8 cellular contexts compared by ENCODE assay signal in the genomic region with DNA sequence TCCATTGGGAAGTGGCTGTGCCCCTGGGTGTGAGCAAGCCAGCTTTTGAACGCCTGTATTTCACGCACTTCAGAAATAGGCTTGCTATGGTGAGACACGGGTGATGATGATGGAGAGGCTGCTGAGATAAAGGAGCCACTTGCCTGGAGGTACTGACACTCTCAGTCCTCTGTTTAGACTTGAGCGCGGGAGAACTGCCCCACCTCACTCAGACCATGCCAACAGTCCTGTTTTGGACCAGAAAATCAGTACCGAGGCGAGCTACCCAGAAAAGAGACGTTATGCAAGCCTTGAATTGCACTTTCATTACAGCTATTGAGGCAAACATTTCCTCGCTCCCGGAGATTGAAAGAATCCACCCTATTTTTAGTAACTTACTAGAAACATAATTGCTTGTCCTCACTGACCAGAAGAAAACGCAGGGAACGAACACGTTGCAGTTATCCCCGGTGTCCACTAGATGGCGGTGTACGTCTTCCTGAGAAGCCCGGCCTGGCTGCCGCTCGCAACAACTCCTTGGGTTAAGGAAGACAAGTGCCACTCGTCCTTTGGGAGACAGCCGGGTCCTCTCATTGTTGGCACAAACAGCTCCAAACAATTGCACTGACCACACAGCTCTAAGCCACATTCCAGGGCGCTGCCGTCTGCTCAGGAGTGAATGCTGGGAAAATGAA.
DNase-seq lines count a peak whose midpoint lies in the region; ATAC-seq and TF ChIP-seq lines count a peak whose summit lies in the region.

No MANE protein-coding gene starts in this region.

- ATAC-seq in HG02763 (IDR thresholded peaks at IDR 0.05; ENCODE audit: unreplicated experiment) (peak; percentile 78), sciatic nerve (peak; percentile 88)

- peak; percentile 24 for DNase-seq in GM12864 (ENCODE audit: low read depth)
- peak; percentile 89 for DNase-seq in NCI-H1436 (lab: John Stamatoyannopoulos, UW)
- peak; percentile 51 for DNase-seq in T1000 (lab: John Stamatoyannopoulos, UW)
- peak; percentile 90 for DNase-seq in astrocyte of the spinal cord (ENCODE audit: low read depth, low spot score)
- peak in 50 of 51 donors; percentile 10 to 90 (median 74) for DNase-seq in hypothalamus (lab: John Stamatoyannopoulos, UW)
- peak; percentile 86 for DNase-seq in sciatic nerve (ENCODE audit: low spot score)
- DNase-seq in mesenteric fat pad (ENCODE audit: low spot score): no peak

- in situ Hi-C loops in astrocyte of the spinal cord (cut with HindIII; ENCODE audit: low sequenced_read_pairs): no loop called here

- peak; percentile 96 for TF ChIP-seq CTCF in GM12864 (IDR thresholded peaks at IDR 0.05; ENCODE audit: low read depth, low read length, missing control alignments)
- TF ChIP-seq CTCF in astrocyte of the spinal cord (IDR thresholded peaks at IDR 0.05; ENCODE audit: low read depth, low read length): peak; percentile 91

- intact Hi-C loops in sciatic nerve (cut with DNase I): no loop called here

- no peak overlapping the region for H3K4me3 ChIP-seq in GM12864 (ENCODE audit: low read depth, low read length)
- H3K4me3 ChIP-seq in astrocyte of the spinal cord (ENCODE audit: low read depth, low read length): peak overlapping the region; percentile 20
